19 cellular contexts compared by ENCODE assay signal in genomic region chr19:1575323-1576241, GRCh38. TPM values are rescaled to one million over a fixed set of nuclear protein-coding genes. Genes with fewer than 3 reads are reported as not detected.
DNase-seq lines count a peak whose midpoint lies in the region; ATAC-seq and TF ChIP-seq lines count a peak whose summit lies in the region.
"Had no signal": no experiment of that assay in that cellular context is flagged by ENCODE, and none has a peak within 500 bp of the region (broad histone marks: within the 10 kb centered on the region; RNA-seq: fewer than 3 reads in every experiment).

No MANE protein-coding gene starts in this region.

- H3K27me3 ChIP-seq in cardiac muscle cell (no peaks in the 10 kb centered on the region), right lobe of liver (no peaks in the 10 kb centered on the region), ovary (no peaks in the 10 kb centered on the region)
- H3K27me3 ChIP-seq: Peyer's patch had no signal

- no peaks in the 10 kb centered on the region for H3K9me3 Mint-ChIP-seq in stimulated activated naive B cell treated with anti-CD40 and anti-IgM and Interleukin-4, amounts not matched to agents 10 μg/mL and 1 μg/mL and 100 μg/mL, for 72 hours
- H3K9me3 Mint-ChIP-seq in osteocyte (ENCODE audit: unreplicated experiment) = no peaks in the 10 kb centered on the region
- H3K9me3 Mint-ChIP-seq: CD4-positive, alpha-beta T cell had no signal

- peak overlapping the region; percentile 51 for H3K27ac ChIP-seq in cardiac muscle cell
- peak overlapping the region; percentile 31 for H3K27ac ChIP-seq in RWPE1
- no peak overlapping the region for H3K27ac ChIP-seq in right lobe of liver
- H3K27ac ChIP-seq in ovary = no peak overlapping the region
- H3K27ac ChIP-seq: Peyer's patch had no signal

- POLR2A ChIA-PET in RWPE1 (lab: Yijun Ruan, JAX; ENCODE audit: low non-redundant PET) = no interaction called here

- intact Hi-C loops in left ventricle myocardium superior (cut with micrococcal nuclease) (no loop called here), right lobe of liver (cut with DNase I) (no loop called here), ovary (cut with DNase I) (no loop called here)

- DNase-seq in cardiac muscle cell (ENCODE audit: low read depth in 1 of 2, low spot score in 1 of 2) (no peak), left ventricle myocardium superior (no peak), RWPE1 (ENCODE audit: low spot score) (no peak), right lobe of liver (no peak), ovary (no peak), osteocyte (ENCODE audit: extremely low spot score, unreplicated experiment) (no peak), cerebellar nuclear complex (lab: John Stamatoyannopoulos, UW) (no peak)
- no peak for DNase-seq in stimulated activated naive B cell treated with anti-CD40 and anti-IgM and Interleukin-4, amounts not matched to agents 10 μg/mL and 1 μg/mL and 100 μg/mL, for 72 hours
- DNase-seq: ACHN; CD4-positive, alpha-beta T cell; DMS79 treated with DMSO at 0.1 percent for 48 hours; GDM1; NCI-H1092; NCI-H1694; NCI-H446; Peyer's patch; SHP77 treated with DMSO at 0.1 percent for 48 hours had no signal

- H3K4me3 ChIP-seq in cardiac muscle cell = no peak overlapping the region
- no peak overlapping the region for H3K4me3 ChIP-seq in right lobe of liver
- H3K4me3 ChIP-seq in ovary = no peak overlapping the region
- H3K4me3 ChIP-seq: Peyer's patch had no signal

- H3K27ac Mint-ChIP-seq in stimulated activated naive B cell treated with anti-CD40 and anti-IgM and Interleukin-4, amounts not matched to agents 10 μg/mL and 1 μg/mL and 100 μg/mL, for 72 hours = peak overlapping the region; percentile 1
- no peak overlapping the region for H3K27ac Mint-ChIP-seq in osteocyte (ENCODE audit: unreplicated experiment)
- H3K27ac Mint-ChIP-seq: CD4-positive, alpha-beta T cell had no signal

- ATAC-seq in left ventricle myocardium superior = no peak
- peak in 3 of 4 donors; percentile 3 to 19 (median 4) for ATAC-seq in right lobe of liver
- ATAC-seq in stimulated activated naive B cell treated with anti-CD40 and anti-IgM and Interleukin-4, amounts not matched to agents 10 μg/mL and 1 μg/mL and 100 μg/mL, for 72 hours (replicated peaks) = peak; percentile 21 to 32

- H3K27me3 Mint-ChIP-seq in stimulated activated naive B cell treated with anti-CD40 and anti-IgM and Interleukin-4, amounts not matched to agents 10 μg/mL and 1 μg/mL and 100 μg/mL, for 72 hours = peaks cover under 1 to 1% of the 10 kb centered on the region in 2 donors
- no peaks in the 10 kb centered on the region for H3K27me3 Mint-ChIP-seq in osteocyte (ENCODE audit: unreplicated experiment)

- H3K4me3 Mint-ChIP-seq in stimulated activated naive B cell treated with anti-CD40 and anti-IgM and Interleukin-4, amounts not matched to agents 10 μg/mL and 1 μg/mL and 100 μg/mL, for 72 hours = peak overlapping the region in 1 of 2 donors; percentile 5
- H3K4me3 Mint-ChIP-seq in osteocyte (ENCODE audit: unreplicated experiment) = no peak overlapping the region
- H3K4me3 Mint-ChIP-seq: CD4-positive, alpha-beta T cell had no signal

- CTCF ChIA-PET in RWPE1 (lab: Yijun Ruan, JAX) = interaction anchor here (0.7 to 1.6 kb wide), 2 partner anchors 14 to 29 kb away, joined by 3 to 4 read pairs; no protein-coding TSS in a partner anchor

- TF ChIP-seq CTCF in cardiac muscle cell (IDR thresholded peaks at IDR 0.05; ENCODE audit: low read depth, low read length) = no peak
- TF ChIP-seq CTCF in RWPE1 (conservative IDR thresholded peaks at IDR 0.05; ENCODE audit: low read depth) = no peak
- no peak for TF ChIP-seq CTCF in right lobe of liver (IDR thresholded peaks at IDR 0.05)
- no peak for TF ChIP-seq CTCF in ovary (IDR thresholded peaks at IDR 0.05)
- no peak for TF ChIP-seq CTCF in osteocyte (IDR thresholded peaks at IDR 0.05)

- no peaks in the 10 kb centered on the region for H3K9me3 ChIP-seq in cardiac muscle cell (ENCODE audit: low read depth)
- H3K9me3 ChIP-seq in right lobe of liver = no peaks in the 10 kb centered on the region
- H3K9me3 ChIP-seq in ovary = no peaks in the 10 kb centered on the region
- H3K9me3 ChIP-seq: Peyer's patch had no signal

- H3K36me3 ChIP-seq in cardiac muscle cell (peaks cover 15% of the 10 kb centered on the region), right lobe of liver (peaks cover 0 to 22% (median 0%) of the 10 kb centered on the region in 4 donors), ovary (no peaks in the 10 kb centered on the region)

- peaks cover 19 to 42% of the 10 kb centered on the region in 2 donors for H3K36me3 Mint-ChIP-seq in stimulated activated naive B cell treated with anti-CD40 and anti-IgM and Interleukin-4, amounts not matched to agents 10 μg/mL and 1 μg/mL and 100 μg/mL, for 72 hours
- peaks cover 9% of the 10 kb centered on the region for H3K36me3 Mint-ChIP-seq in osteocyte (ENCODE audit: unreplicated experiment)

- TF ChIP-seq POLR2A in right lobe of liver (IDR thresholded peaks at IDR 0.05) (no peak), ovary (IDR thresholded peaks at IDR 0.05) (no peak)

- no peak for TF ChIP-seq EP300 in ovary (IDR thresholded peaks at IDR 0.05)

- peaks cover 7 to 17% of the 10 kb centered on the region in 2 donors for H3K4me1 Mint-ChIP-seq in stimulated activated naive B cell treated with anti-CD40 and anti-IgM and Interleukin-4, amounts not matched to agents 10 μg/mL and 1 μg/mL and 100 μg/mL, for 72 hours
- peaks cover 3% of the 10 kb centered on the region for H3K4me1 Mint-ChIP-seq in osteocyte (ENCODE audit: unreplicated experiment)

- 83% methylated on average over 9 of the region's 22 CpGs for WGBS in right lobe of liver (ENCODE audit: insufficient coverage, low coverage, low lambda C conversion rate, missing lambda C conversion rate)
- 73 to 78% (median 76%) methylated on average over 22 of the region's 22 CpGs for WGBS in ovary, 3 donors

- H3K4me1 ChIP-seq in cardiac muscle cell (ENCODE audit: low read depth) (no peaks in the 10 kb centered on the region), right lobe of liver (no peaks in the 10 kb centered on the region), ovary (ENCODE audit: insufficient read depth) (no peaks in the 10 kb centered on the region)
- H3K4me1 ChIP-seq: Peyer's patch had no signal

RNA-seq across cellular contexts. Expression of gene MEX3D, which starts 7.5 kb away (rescaled TPM):
- total RNA-seq in cardiac muscle cell (49.7 and 65.6 TPM in 2 replicates), left ventricle myocardium superior (8.0 TPM), right lobe of liver (10 to 100 TPM in 3 of 6 experiments, 1 to 10 TPM in 3; 6.7 to 16.6 (median 10.3) TPM), ovary (10 to 100 TPM; 20.9 to 54.4 (median 35.3) TPM), osteocyte (65.5 and 67.5 TPM in 2 replicates)
- polyA plus RNA-seq in cardiac muscle cell (4.4 and 4.5 TPM in 2 replicates), ovary (10 to 100 TPM in 1 of 2 donors, 1 to 10 TPM in 1; 7.3 to 17.6 TPM)

RNA-seq across cellular contexts. Expression of gene MBD3, which starts 17.1 kb away (rescaled TPM):
- total RNA-seq in cardiac muscle cell (171 and 179 TPM in 2 replicates), left ventricle myocardium superior (59.0 TPM), right lobe of liver (10 to 100 TPM; 27.3 to 72.1 (median 30.1) TPM), ovary (10 to 100 TPM; 53.3 to 94.7 (median 74.4) TPM), osteocyte (96.3 and 101 TPM in 2 replicates)
- polyA plus RNA-seq in cardiac muscle cell (71.6 and 93.3 TPM in 2 replicates), ovary (10 to 100 TPM in 1 of 2 donors, 1 to 10 TPM in 1; 2.1 to 74.3 TPM)

RNA-seq across cellular contexts. Expression of gene UQCR11, which starts 29.7 kb away (rescaled TPM):
- total RNA-seq in cardiac muscle cell (73.6 and 161 TPM in 2 replicates), left ventricle myocardium superior (1,120 TPM), right lobe of liver (100 to 1,000 TPM in 4 of 6 experiments, 10 to 100 TPM in 2; 59.6 to 202 (median 172) TPM), ovary (100 to 1,000 TPM in 3 of 7 donors, 10 to 100 TPM in 4; 39.5 to 132 (median 98.2) TPM), osteocyte (203 and 206 TPM in 2 replicates)
- polyA plus RNA-seq in cardiac muscle cell (842 and 1,116 TPM in 2 replicates), ovary (10 to 100 TPM; 66.9 to 87.9 TPM)

RNA-seq across cellular contexts. Expression of gene PLK5, which starts 51.7 kb away (rescaled TPM):
- 0.04 and 1.2 TPM in 2 replicates for total RNA-seq in cardiac muscle cell
- polyA plus RNA-seq in cardiac muscle cell = 0.54 and 0.87 TPM in 2 replicates
- not detected for total RNA-seq in left ventricle myocardium superior
- total RNA-seq in right lobe of liver = not detected
- 1 to 10 TPM in 2 of 7 donors, under 1 TPM in 1, not detected in 4; 0.11 to 1.1 (median 1.1) TPM for total RNA-seq in ovary
- polyA plus RNA-seq in ovary = under 1 TPM in 1 of 2 donors, not detected in 1; 0.23 TPM
- 0.54 TPM in 1 of 2 replicates, not detected in the other for total RNA-seq in osteocyte
- total RNA-seq: HT1080, M059J, Peyer's patch had no signal

Comparison
In these comparisons a context has a peak if more than half of its experiments do, and no peak if none do; other contexts are left out.
1. H3K27ac ChIP-seq: peak in cardiac muscle cell (single experiment) and RWPE1 (single experiment); none in right lobe of liver (0 of 3) and ovary (0 of 2).